ENCODE assay signal across 1 cellular context in the genomic region with DNA sequence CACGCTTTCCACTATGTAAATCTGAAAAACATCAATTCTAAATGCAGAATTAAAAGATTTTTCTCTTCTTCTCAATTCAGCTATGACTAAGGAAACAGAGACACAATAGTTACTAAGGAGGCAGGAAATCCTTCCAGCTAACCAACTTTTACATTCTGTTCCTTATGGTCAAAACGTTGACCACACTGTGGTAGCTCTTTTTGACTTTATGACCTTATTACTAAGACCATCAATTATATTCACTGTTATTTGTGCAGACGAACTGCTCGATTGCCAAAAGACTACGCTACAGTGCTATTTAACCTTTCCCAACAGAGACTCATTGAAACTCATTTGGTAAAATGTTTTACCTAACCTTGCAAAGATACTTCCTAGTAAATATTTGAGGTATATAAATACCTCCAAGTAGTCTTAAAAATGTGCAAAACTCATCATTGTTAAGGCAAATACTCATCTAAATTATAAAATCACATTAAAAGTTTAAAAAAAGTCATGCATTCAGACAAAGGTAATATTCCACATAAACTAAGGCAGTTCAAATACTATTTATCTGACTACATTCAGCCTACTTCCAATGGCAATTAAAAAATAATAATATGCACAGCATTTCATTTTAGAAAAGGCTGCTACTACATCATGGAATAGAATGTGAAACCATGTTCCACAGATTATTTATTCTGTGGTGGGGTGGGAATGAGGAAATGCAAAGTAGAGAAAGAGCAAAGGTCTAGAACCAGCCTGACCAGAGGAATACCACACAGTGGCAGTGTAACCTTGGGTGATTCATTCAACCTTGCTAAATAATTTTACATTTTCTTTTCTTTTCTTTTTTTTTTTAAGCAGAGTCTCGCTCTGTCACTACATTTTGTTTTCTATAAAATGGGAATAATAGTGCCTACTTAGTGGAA.
TF ChIP-seq lines count a peak whose summit lies in the region.

No MANE protein-coding gene starts in this region.

TF ChIP-seq in HepG2, 621 proteins besides CTCF, POLR2A, EP300 and RAD21 (continued from another document and continues in another):
- TF ChIP-seq, protein P1, sequence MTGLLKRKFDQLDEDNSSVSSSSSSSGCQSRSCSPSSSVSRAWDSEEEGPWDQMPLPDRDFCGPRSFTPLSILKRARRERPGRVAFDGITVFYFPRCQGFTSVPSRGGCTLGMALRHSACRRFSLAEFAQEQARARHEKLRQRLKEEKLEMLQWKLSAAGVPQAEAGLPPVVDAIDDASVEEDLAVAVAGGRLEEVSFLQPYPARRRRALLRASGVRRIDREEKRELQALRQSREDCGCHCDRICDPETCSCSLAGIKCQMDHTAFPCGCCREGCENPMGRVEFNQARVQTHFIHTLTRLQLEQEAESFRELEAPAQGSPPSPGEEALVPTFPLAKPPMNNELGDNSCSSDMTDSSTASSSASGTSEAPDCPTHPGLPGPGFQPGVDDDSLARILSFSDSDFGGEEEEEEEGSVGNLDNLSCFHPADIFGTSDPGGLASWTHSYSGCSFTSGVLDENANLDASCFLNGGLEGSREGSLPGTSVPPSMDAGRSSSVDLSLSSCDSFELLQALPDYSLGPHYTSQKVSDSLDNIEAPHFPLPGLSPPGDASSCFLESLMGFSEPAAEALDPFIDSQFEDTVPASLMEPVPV (CRISPR knock-in tag; IDR thresholded peaks at IDR 0.05): peak; percentile 33; the same call in 1 of the 2 replicates
- TF ChIP-seq ARID2 (CRISPR knock-in tag; IDR thresholded peaks at IDR 0.05; ENCODE audit: borderline replicate concordance) (peak; percentile 79), DPF2 (CRISPR knock-in tag; IDR thresholded peaks at IDR 0.05; ENCODE audit: borderline replicate concordance, low read depth) (peak; percentile 55; the same call in 1 of the 2 replicates), MIXL1 (CRISPR knock-in tag; IDR thresholded peaks at IDR 0.05) (peak; percentile 69; the same call in 1 of the 2 replicates), NR2F6 (IDR thresholded peaks at IDR 0.05) (peak; percentile 64; the same call in 1 of the 2 replicates), NR2F6 (CRISPR knock-in tag; IDR thresholded peaks at IDR 0.05) (peak; percentile 60), TEAD3 (CRISPR knock-in tag; optimal IDR thresholded peaks at IDR 0.05; ENCODE audit: borderline replicate concordance) (peak; percentile 98), ZNF891 (CRISPR knock-in tag; IDR thresholded peaks at IDR 0.05) (no peak), FOXK1 (CRISPR knock-in tag; IDR thresholded peaks at IDR 0.05; ENCODE audit: borderline replicate concordance, low read depth) (0 out of 2 replicates have a peak, but pooled peaks have one; percentile 21), THAP11 (CRISPR knock-in tag; IDR thresholded peaks at IDR 0.05) (peak; percentile 51; the same call in 1 of the 2 replicates), ZNF451 (CRISPR knock-in tag; IDR thresholded peaks at IDR 0.05) (no peak), NCOR1 (IDR thresholded peaks at IDR 0.05; ENCODE audit: borderline replicate concordance, low read length) (peak; percentile 82), PPARG (CRISPR knock-in tag; conservative IDR thresholded peaks at IDR 0.05) (peak; percentile 63; the same call in 1 of the 2 replicates), REPIN1 (CRISPR knock-in tag; IDR thresholded peaks at IDR 0.05; ENCODE audit: borderline replicate concordance, low read depth) (no peak), KMT2A (CRISPR knock-in tag; IDR thresholded peaks at IDR 0.05) (no peak), TSC22D2 (CRISPR knock-in tag; IDR thresholded peaks at IDR 0.05; ENCODE audit: borderline replicate concordance) (0 out of 2 replicates have a peak, but pooled peaks have one; percentile 49), ASH2L (IDR thresholded peaks at IDR 0.05; ENCODE audit: insufficient read length, low read depth, low read length) (peak; percentile 41), ZNF776 (CRISPR knock-in tag; IDR thresholded peaks at IDR 0.05) (no peak), GATAD1 (CRISPR knock-in tag; IDR thresholded peaks at IDR 0.05) (peak; percentile 41; the same call in 1 of the 2 replicates), NR2F1 (CRISPR knock-in tag; IDR thresholded peaks at IDR 0.05) (peak; percentile 33 to 44; a peak in 2 of 4 replicates), ZFP1 (CRISPR knock-in tag; IDR thresholded peaks at IDR 0.05) (no peak), ZFP82 (CRISPR knock-in tag; IDR thresholded peaks at IDR 0.05; ENCODE audit: borderline replicate concordance) (no peak), CEBPG (CRISPR knock-in tag; IDR thresholded peaks at IDR 0.05) (peak; percentile 73), ESRRA (CRISPR knock-in tag; IDR thresholded peaks at IDR 0.05; ENCODE audit: low read depth) (peak; percentile 74; the same call in 1 of the 2 replicates), FOXP1 (IDR thresholded peaks at IDR 0.05) (no peak), FOXP1 (CRISPR knock-in tag; IDR thresholded peaks at IDR 0.05) (peak; percentile 31; the same call in 1 of the 2 replicates), ZNF792 (CRISPR knock-in tag; IDR thresholded peaks at IDR 0.05) (peak; percentile 61; the same call in 1 of the 2 replicates), ZMYM4 (CRISPR knock-in tag; IDR thresholded peaks at IDR 0.05) (peak; percentile 53; the same call in 1 of the 2 replicates), HMG20A (CRISPR knock-in tag; IDR thresholded peaks at IDR 0.05; ENCODE audit: borderline replicate concordance) (peak; percentile 80; the same call in 1 of the 2 replicates), ELF3 (CRISPR knock-in tag; IDR thresholded peaks at IDR 0.05) (peak; percentile 100)
- TF ChIP-seq, protein P2, sequence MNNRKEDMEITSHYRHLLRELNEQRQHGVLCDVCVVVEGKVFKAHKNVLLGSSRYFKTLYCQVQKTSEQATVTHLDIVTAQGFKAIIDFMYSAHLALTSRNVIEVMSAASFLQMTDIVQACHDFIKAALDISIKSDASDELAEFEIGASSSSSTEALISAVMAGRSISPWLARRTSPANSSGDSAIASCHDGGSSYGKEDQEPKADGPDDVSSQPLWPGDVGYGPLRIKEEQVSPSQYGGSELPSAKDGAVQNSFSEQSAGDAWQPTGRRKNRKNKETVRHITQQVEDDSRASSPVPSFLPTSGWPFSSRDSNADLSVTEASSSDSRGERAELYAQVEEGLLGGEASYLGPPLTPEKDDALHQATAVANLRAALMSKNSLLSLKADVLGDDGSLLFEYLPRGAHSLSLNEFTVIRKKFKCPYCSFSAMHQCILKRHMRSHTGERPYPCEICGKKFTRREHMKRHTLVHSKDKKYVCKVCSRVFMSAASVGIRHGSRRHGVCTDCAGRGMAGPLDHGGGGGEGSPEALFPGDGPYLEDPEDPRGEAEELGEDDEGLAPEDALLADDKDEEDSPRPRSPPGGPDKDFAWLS (CRISPR knock-in tag; IDR thresholded peaks at IDR 0.05; ENCODE audit: borderline replicate concordance): no peak
- TF ChIP-seq, protein P3, sequence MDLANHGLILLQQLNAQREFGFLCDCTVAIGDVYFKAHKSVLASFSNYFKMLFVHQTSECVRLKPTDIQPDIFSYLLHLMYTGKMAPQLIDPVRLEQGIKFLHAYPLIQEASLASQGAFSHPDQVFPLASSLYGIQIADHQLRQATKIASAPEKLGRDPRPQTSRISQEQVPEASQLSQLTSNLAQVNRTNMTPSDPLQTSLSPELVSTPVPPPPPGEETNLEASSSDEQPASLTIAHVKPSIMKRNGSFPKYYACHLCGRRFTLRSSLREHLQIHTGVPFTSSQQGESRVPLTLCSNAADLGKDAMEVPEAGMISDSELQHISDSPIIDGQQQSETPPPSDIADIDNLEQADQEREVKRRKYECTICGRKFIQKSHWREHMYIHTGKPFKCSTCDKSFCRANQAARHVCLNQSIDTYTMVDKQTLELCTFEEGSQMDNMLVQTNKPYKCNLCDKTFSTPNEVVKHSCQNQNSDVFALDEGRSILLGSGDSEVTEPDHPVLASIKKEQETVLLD (CRISPR knock-in tag; IDR thresholded peaks at IDR 0.05; ENCODE audit: low read depth): no peak
- TF ChIP-seq, protein P4, sequence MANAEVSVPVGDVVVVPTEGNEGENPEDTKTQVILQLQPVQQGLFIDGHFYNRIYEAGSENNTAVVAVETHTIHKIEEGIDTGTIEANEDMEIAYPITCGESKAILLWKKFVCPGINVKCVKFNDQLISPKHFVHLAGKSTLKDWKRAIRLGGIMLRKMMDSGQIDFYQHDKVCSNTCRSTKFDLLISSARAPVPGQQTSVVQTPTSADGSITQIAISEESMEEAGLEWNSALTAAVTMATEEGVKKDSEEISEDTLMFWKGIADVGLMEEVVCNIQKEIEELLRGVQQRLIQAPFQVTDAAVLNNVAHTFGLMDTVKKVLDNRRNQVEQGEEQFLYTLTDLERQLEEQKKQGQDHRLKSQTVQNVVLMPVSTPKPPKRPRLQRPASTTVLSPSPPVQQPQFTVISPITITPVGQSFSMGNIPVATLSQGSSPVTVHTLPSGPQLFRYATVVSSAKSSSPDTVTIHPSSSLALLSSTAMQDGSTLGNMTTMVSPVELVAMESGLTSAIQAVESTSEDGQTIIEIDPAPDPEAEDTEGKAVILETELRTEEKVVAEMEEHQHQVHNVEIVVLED (CRISPR knock-in tag; IDR thresholded peaks at IDR 0.05; ENCODE audit: borderline replicate concordance): no peak
- TF ChIP-seq, protein P5, sequence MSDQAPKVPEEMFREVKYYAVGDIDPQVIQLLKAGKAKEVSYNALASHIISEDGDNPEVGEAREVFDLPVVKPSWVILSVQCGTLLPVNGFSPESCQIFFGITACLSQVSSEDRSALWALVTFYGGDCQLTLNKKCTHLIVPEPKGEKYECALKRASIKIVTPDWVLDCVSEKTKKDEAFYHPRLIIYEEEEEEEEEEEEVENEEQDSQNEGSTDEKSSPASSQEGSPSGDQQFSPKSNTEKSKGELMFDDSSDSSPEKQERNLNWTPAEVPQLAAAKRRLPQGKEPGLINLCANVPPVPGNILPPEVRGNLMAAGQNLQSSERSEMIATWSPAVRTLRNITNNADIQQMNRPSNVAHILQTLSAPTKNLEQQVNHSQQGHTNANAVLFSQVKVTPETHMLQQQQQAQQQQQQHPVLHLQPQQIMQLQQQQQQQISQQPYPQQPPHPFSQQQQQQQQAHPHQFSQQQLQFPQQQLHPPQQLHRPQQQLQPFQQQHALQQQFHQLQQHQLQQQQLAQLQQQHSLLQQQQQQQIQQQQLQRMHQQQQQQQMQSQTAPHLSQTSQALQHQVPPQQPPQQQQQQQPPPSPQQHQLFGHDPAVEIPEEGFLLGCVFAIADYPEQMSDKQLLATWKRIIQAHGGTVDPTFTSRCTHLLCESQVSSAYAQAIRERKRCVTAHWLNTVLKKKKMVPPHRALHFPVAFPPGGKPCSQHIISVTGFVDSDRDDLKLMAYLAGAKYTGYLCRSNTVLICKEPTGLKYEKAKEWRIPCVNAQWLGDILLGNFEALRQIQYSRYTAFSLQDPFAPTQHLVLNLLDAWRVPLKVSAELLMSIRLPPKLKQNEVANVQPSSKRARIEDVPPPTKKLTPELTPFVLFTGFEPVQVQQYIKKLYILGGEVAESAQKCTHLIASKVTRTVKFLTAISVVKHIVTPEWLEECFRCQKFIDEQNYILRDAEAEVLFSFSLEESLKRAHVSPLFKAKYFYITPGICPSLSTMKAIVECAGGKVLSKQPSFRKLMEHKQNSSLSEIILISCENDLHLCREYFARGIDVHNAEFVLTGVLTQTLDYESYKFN (CRISPR knock-in tag; conservative IDR thresholded peaks at IDR 0.05): peak; percentile 78
- TF ChIP-seq, protein P6, sequence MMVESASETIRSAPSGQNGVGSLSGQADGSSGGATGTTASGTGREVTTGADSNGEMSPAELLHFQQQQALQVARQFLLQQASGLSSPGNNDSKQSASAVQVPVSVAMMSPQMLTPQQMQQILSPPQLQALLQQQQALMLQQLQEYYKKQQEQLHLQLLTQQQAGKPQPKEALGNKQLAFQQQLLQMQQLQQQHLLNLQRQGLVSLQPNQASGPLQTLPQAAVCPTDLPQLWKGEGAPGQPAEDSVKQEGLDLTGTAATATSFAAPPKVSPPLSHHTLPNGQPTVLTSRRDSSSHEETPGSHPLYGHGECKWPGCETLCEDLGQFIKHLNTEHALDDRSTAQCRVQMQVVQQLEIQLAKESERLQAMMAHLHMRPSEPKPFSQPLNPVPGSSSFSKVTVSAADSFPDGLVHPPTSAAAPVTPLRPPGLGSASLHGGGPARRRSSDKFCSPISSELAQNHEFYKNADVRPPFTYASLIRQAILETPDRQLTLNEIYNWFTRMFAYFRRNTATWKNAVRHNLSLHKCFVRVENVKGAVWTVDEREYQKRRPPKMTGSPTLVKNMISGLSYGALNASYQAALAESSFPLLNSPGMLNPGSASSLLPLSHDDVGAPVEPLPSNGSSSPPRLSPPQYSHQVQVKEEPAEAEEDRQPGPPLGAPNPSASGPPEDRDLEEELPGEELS (CRISPR knock-in tag; IDR thresholded peaks at IDR 0.05): peak; percentile 56
- TF ChIP-seq, protein P7, sequence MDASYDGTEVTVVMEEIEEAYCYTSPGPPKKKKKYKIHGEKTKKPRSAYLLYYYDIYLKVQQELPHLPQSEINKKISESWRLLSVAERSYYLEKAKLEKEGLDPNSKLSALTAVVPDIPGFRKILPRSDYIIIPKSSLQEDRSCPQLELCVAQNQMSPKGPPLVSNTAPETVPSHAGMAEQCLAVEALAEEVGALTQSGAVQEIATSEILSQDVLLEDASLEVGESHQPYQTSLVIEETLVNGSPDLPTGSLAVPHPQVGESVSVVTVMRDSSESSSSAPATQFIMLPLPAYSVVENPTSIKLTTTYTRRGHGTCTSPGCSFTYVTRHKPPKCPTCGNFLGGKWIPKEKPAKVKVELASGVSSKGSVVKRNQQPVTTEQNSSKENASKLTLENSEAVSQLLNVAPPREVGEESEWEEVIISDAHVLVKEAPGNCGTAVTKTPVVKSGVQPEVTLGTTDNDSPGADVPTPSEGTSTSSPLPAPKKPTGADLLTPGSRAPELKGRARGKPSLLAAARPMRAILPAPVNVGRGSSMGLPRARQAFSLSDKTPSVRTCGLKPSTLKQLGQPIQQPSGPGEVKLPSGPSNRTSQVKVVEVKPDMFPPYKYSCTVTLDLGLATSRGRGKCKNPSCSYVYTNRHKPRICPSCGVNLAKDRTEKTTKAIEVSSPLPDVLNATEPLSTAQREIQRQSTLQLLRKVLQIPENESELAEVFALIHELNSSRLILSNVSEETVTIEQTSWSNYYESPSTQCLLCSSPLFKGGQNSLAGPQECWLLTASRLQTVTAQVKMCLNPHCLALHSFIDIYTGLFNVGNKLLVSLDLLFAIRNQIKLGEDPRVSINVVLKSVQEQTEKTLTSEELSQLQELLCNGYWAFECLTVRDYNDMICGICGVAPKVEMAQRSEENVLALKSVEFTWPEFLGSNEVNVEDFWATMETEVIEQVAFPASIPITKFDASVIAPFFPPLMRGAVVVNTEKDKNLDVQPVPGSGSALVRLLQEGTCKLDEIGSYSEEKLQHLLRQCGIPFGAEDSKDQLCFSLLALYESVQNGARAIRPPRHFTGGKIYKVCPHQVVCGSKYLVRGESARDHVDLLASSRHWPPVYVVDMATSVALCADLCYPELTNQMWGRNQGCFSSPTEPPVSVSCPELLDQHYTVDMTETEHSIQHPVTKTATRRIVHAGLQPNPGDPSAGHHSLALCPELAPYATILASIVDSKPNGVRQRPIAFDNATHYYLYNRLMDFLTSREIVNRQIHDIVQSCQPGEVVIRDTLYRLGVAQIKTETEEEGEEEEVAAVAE (CRISPR knock-in tag; IDR thresholded peaks at IDR 0.05; ENCODE audit: borderline replicate concordance): 0 out of 2 replicates have a peak, but pooled peaks have one; percentile 40
- TF ChIP-seq, protein P8, sequence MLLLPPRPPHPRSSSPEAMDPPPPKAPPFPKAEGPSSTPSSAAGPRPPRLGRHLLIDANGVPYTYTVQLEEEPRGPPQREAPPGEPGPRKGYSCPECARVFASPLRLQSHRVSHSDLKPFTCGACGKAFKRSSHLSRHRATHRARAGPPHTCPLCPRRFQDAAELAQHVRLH (CRISPR knock-in tag; IDR thresholded peaks at IDR 0.05; ENCODE audit: borderline replicate concordance, low read depth): no peak
